8 cellular contexts compared by ENCODE assay signal in genomic region chr6:149749082-149749593, GRCh38. TPM values are rescaled to one million over a fixed set of nuclear protein-coding genes. Genes with fewer than 3 reads are reported as not detected.
DNase-seq lines count a peak whose midpoint lies in the region; ATAC-seq, FAIRE-seq and TF ChIP-seq lines count a peak whose summit lies in the region.
"Not testable (repeated sequence)": the region's sequence is repeated elsewhere in the genome, so short reads cannot be mapped to it uniquely, and the experiment has no call there.

No MANE protein-coding gene starts in this region.

- BruUV-seq in Calu3 (replicated peaks; lab: Mats Ljungman, UMichigan): not testable (repeated sequence)

- not testable (repeated sequence) for H3K27me3 ChIP-seq in NT2/D1 (ENCODE audit: insufficient read depth, insufficient read length); H1 (replicated peaks in 1 of 4; ENCODE audit: control insufficient read depth in 3 of 4, extremely low read depth in 1 of 4, insufficient read depth in 3 of 4, low read length in 3 of 4); neural progenitor cell; thoracic aorta (replicated peaks; ENCODE audit: insufficient read depth)

- H3K4me1 ChIP-seq in NT2/D1 (ENCODE audit: insufficient read depth, insufficient read length); H1 (replicated peaks in 1 of 4; ENCODE audit: control insufficient read depth in 3 of 4, insufficient read depth in 4 of 4, low read length in 3 of 4): not testable (repeated sequence)
- H3K4me1 ChIP-seq in neural progenitor cell: peaks cover 14% of the 10 kb centered on the region
- peaks cover 7 to 33% of the 10 kb centered on the region in 2 donors for H3K4me1 ChIP-seq in thoracic aorta (ENCODE audit: control insufficient read depth in 1 of 2, low read depth in 2 of 2)

- H2BK15ac ChIP-seq in H1 (ENCODE audit: low read length): not testable (repeated sequence)

- H3K14ac ChIP-seq in H1 (ENCODE audit: insufficient read length): not testable (repeated sequence)

- peaks cover 20% of the 10 kb centered on the region for H3F3A ChIP-seq in neural progenitor cell (ENCODE audit: low read depth)

- not testable (repeated sequence) for H2BK20ac ChIP-seq in H1 (ENCODE audit: low read length)

- H3K27me3 Mint-ChIP-seq in Calu3 (ENCODE audit: unreplicated experiment); HFFc6 (ENCODE audit: insufficient read depth); activated naive CD4-positive, alpha-beta T cell treated with anti-CD3 and anti-CD28 coated beads for 36 hours (ENCODE audit: low read depth); neural progenitor cell (ENCODE audit: insufficient read depth, low read depth): not testable (repeated sequence)

- FAIRE-seq in H1 (lab: Jason Lieb, UNC): not testable (repeated sequence)

- peak overlapping the region; percentile 81 for H3K4me3 Mint-ChIP-seq in Calu3 (ENCODE audit: low read depth, unreplicated experiment)
- peak overlapping the region; percentile 93 for H3K4me3 Mint-ChIP-seq in HFFc6
- peak overlapping the region; percentile 86 for H3K4me3 Mint-ChIP-seq in activated naive CD4-positive, alpha-beta T cell treated with anti-CD3 and anti-CD28 coated beads for 36 hours
- H3K4me3 Mint-ChIP-seq in neural progenitor cell: peak overlapping the region; percentile 94

- H2AFZ ChIP-seq in H1 (ENCODE audit: low read length): not testable (repeated sequence)
- H2AFZ ChIP-seq in neural progenitor cell (replicated peaks): peak overlapping the region; percentile 78

- peak overlapping the region; percentile 68 for H4K5ac ChIP-seq in H1 (ENCODE audit: insufficient read length, low read depth, low read length)

- not testable (repeated sequence) for TF ChIP-seq POLR2A in H1 (IDR thresholded peaks at IDR 0.05; ENCODE audit: control extremely low read depth in 1 of 2, low read depth in 2 of 2, low read length in 2 of 2)

- H3K79me2 ChIP-seq in H1 (ENCODE audit: control insufficient read depth in 1 of 2, insufficient read depth in 2 of 2, low read length in 2 of 2) (peaks cover 0 to 54% of the 10 kb centered on the region in 2 experiments), neural progenitor cell (ENCODE audit: low read depth) (peaks cover 67% of the 10 kb centered on the region)

- H3K4me2 ChIP-seq in H1 (ENCODE audit: insufficient read depth in 1 of 2, low read depth in 2 of 2, low read length in 2 of 2) (peak overlapping the region; percentile 75 to 83), neural progenitor cell (peak overlapping the region; percentile 93)

- peaks cover 32% of the 10 kb centered on the region for H3K36me3 Mint-ChIP-seq in Calu3 (ENCODE audit: insufficient read depth, unreplicated experiment)
- H3K36me3 Mint-ChIP-seq in HFFc6 (ENCODE audit: low read depth); activated naive CD4-positive, alpha-beta T cell treated with anti-CD3 and anti-CD28 coated beads for 36 hours (ENCODE audit: low read depth); neural progenitor cell: not testable (repeated sequence)

- WGBS in H1 (ENCODE audit: extremely low coverage in 1 of 2, insufficient coverage in 1 of 2, insufficient read length in 1 of 2, insufficient replicate concordance in 2 of 2, low coverage in 1 of 2, low lambda C conversion rate in 2 of 2, missing lambda C conversion rate in 1 of 2), 2 experiments: 0% methylated on average over 9 of the region's 38 CpGs; no CpG with 5 or more reads in 1 of the 2 experiments

- H3K23ac ChIP-seq in H1 (ENCODE audit: insufficient read length): not testable (repeated sequence)

- DNase-seq in Calu3; HFFc6; NT2/D1 (ENCODE audit: low read depth, low spot score); activated naive CD4-positive, alpha-beta T cell treated with anti-CD3 and anti-CD28 coated beads for 36 hours; H1 (ENCODE audit: low read depth in 1 of 2, low spot score in 2 of 2); neural progenitor cell (ENCODE audit: low spot score); thoracic aorta (ENCODE audit: low spot score): not testable (repeated sequence)

- H3K9ac ChIP-seq in NT2/D1 (ENCODE audit: insufficient read length, low read depth): peak overlapping the region; percentile 61
- peak overlapping the region in 3 of 4 experiments; percentile 45 to 64 (median 55); a peak in 3 of 7 replicates for H3K9ac ChIP-seq in H1 (replicated peaks in 1 of 4; ENCODE audit: extremely low read depth in 1 of 4, low read depth in 3 of 4, low read length in 3 of 4)
- H3K9ac ChIP-seq in neural progenitor cell: not testable (repeated sequence)

- CTCF ChIA-PET in Calu3 (lab: Charles Lee) (interaction anchor here (1.1 kb wide), 1 partner anchor 101 kb away, joined by 3 read pairs; no protein-coding TSS in a partner anchor), H1 (lab: Charles Lee; ENCODE audit: partially characterized antibody) (interaction anchor here (1.0 kb wide), 1 partner anchor 10 kb away, joined by 3 read pairs; no protein-coding TSS in a partner anchor)
- CTCF ChIA-PET in activated naive CD4-positive, alpha-beta T cell treated with anti-CD3 and anti-CD28 coated beads for 36 hours (lab: Charles Lee): not testable (repeated sequence)

- not testable (repeated sequence) for H3K27ac Mint-ChIP-seq in Calu3 (ENCODE audit: unreplicated experiment)
- peak overlapping the region; percentile 87 for H3K27ac Mint-ChIP-seq in HFFc6
- H3K27ac Mint-ChIP-seq in activated naive CD4-positive, alpha-beta T cell treated with anti-CD3 and anti-CD28 coated beads for 36 hours: peak overlapping the region; percentile 80
- peak overlapping the region; percentile 69 for H3K27ac Mint-ChIP-seq in neural progenitor cell

- intact Hi-C loops in Calu3 (cut with micrococcal nuclease; ENCODE audit: unreplicated experiment): not testable (repeated sequence)
- intact Hi-C loops in activated naive CD4-positive, alpha-beta T cell treated with anti-CD3 and anti-CD28 coated beads for 36 hours (cut with micrococcal nuclease): loop anchor here (1.0 to 2.0 kb wide), 5 partner anchors 31 to 256 kb away; partner anchors contain the start of genes GINM1, LATS1, LRP11 and ULBP2

- not testable (repeated sequence) for H3K9me3 ChIP-seq in NT2/D1 (ENCODE audit: insufficient read depth, low read length); H1 (ENCODE audit: insufficient read depth in 2 of 2, low read depth in 1 of 2, low read length in 1 of 2); iPS-18c (ENCODE audit: control insufficient read depth, insufficient read depth, low read length); neural progenitor cell (ENCODE audit: low read depth); thoracic aorta

- peak overlapping the region; percentile 91 for H4K91ac ChIP-seq in H1 (replicated peaks; ENCODE audit: insufficient read length, low read length)

- H2AK5ac ChIP-seq in H1 (ENCODE audit: low read depth, low read length): not testable (repeated sequence)

- H3K36me3 ChIP-seq in NT2/D1 (ENCODE audit: insufficient read depth, insufficient read length, low read length); H1 (ENCODE audit: control insufficient read depth in 2 of 4, insufficient read depth in 4 of 4, low read length in 3 of 4); neural progenitor cell; thoracic aorta: not testable (repeated sequence)

- not testable (repeated sequence) for H3K23me2 ChIP-seq in H1 (ENCODE audit: low read depth, low read length)

- peak; percentile 17 for ATAC-seq in thoracic aorta (ENCODE audit: insufficient number of reproducible peaks, low FRiP score, low read depth)

- not testable (repeated sequence) for H3K4me1 Mint-ChIP-seq in Calu3 (ENCODE audit: low read depth, unreplicated experiment)
- H3K4me1 Mint-ChIP-seq in HFFc6 (ENCODE audit: low read depth) (peaks cover 41% of the 10 kb centered on the region), neural progenitor cell (peaks cover 25% of the 10 kb centered on the region)
- peaks cover 39% of the 10 kb centered on the region for H3K4me1 Mint-ChIP-seq in activated naive CD4-positive, alpha-beta T cell treated with anti-CD3 and anti-CD28 coated beads for 36 hours (ENCODE audit: low read depth)

- peak overlapping the region; percentile 83; the same call in 1 of the 2 replicates for H4K8ac ChIP-seq in H1 (ENCODE audit: extremely low read depth, insufficient read depth, low read length)

- TF ChIP-seq EP300 in H1 (IDR thresholded peaks at IDR 0.05; ENCODE audit: borderline replicate concordance in 1 of 2, low read depth in 2 of 2, low read length in 2 of 2): not testable (repeated sequence)

- H3K4me3 ChIP-seq in NT2/D1 (ENCODE audit: insufficient read length, low read depth) (peak overlapping the region; percentile 34), H1 (ENCODE audit: extremely low read depth in 1 of 4, insufficient read depth in 2 of 4, low read depth in 3 of 4, low read length in 4 of 4) (peak overlapping the region; percentile 47 to 93 (median 60)), iPS-18c (ENCODE audit: insufficient read depth, low read depth, low read length) (peak overlapping the region; percentile 94), neural progenitor cell (peak overlapping the region; percentile 96), thoracic aorta (peak overlapping the region; percentile 94)

- H3K56ac ChIP-seq in H1 (replicated peaks; ENCODE audit: insufficient read length, low read depth, low read length): not testable (repeated sequence)

- H2BK5ac ChIP-seq in H1 (ENCODE audit: low read depth, low read length): not testable (repeated sequence)

- H3K4ac ChIP-seq in H1 (replicated peaks; ENCODE audit: insufficient read length, low read depth, low read length): not testable (repeated sequence)

- H3K9me3 Mint-ChIP-seq in Calu3 (ENCODE audit: low read depth, unreplicated experiment); HFFc6; activated naive CD4-positive, alpha-beta T cell treated with anti-CD3 and anti-CD28 coated beads for 36 hours; neural progenitor cell: not testable (repeated sequence)

- H4K20me1 ChIP-seq in H1 (replicated peaks in 1 of 2; ENCODE audit: control insufficient read depth in 1 of 2, insufficient read depth in 2 of 2, low read length in 2 of 2): not testable (repeated sequence)
- H4K20me1 ChIP-seq in neural progenitor cell (ENCODE audit: low read depth): peaks cover 26% of the 10 kb centered on the region

- POLR2A ChIA-PET in H1 (lab: Charles Lee; ENCODE audit: partially characterized antibody): interaction anchor here (1.2 to 1.8 kb wide), 3 partner anchors 31 to 183 kb away, joined by 3 to 11 read pairs (median 3); partner anchors contain the start of genes GINM1 and LATS1

- TF ChIP-seq RAD21 in H1 (IDR thresholded peaks at IDR 0.05 in 1 of 2, conservative IDR thresholded peaks at IDR 0.05 in 1 of 2; ENCODE audit: low read depth in 2 of 2, low read length in 2 of 2): not testable (repeated sequence)

- H2BK120ac ChIP-seq in H1 (replicated peaks; ENCODE audit: low read depth, low read length): peak overlapping the region; percentile 96

- not testable (repeated sequence) for H2BK12ac ChIP-seq in H1 (ENCODE audit: low read depth, low read length)

- H3K27ac ChIP-seq in H1 (ENCODE audit: low read depth, low read length); neural progenitor cell: not testable (repeated sequence)
- H3K27ac ChIP-seq in thoracic aorta: peak overlapping the region; percentile 84 to 86

- H3K79me1 ChIP-seq in H1 (ENCODE audit: low read depth, low read length): not testable (repeated sequence)

- not testable (repeated sequence) for TF ChIP-seq CTCF in Calu3 (IDR thresholded peaks at IDR 0.05; ENCODE audit: unreplicated experiment); HFFc6 (IDR thresholded peaks at IDR 0.05); H1 (IDR thresholded peaks at IDR 0.05; ENCODE audit: control extremely low read depth in 1 of 3, insufficient read depth in 1 of 3, low read depth in 1 of 3, low read length in 3 of 3); neural progenitor cell (IDR thresholded peaks at IDR 0.05); thoracic aorta (IDR thresholded peaks at IDR 0.05)

- not testable (repeated sequence) for H3K18ac ChIP-seq in H1 (ENCODE audit: extremely low read depth, low read length)

RNA-seq across cellular contexts. Expression of gene PCMT1, which starts 0.4 kb away (rescaled TPM):
- total RNA-seq in Calu3 (2022): 56.8 and 63.4 TPM in 2 replicates
- total RNA-seq in HFFc6 (2021; fragmentation: NEBNext Ultra II Directional; extraction: Animal tissue kit (Norgen Biotek cat#: 25700)): 100 to 1,000 TPM in 5 of 6 experiments, 10 to 100 TPM in 1; 99.7 to 126 (median 112) TPM
- total RNA-seq in activated naive CD4-positive, alpha-beta T cell treated with anti-CD3 and anti-CD28 coated beads for 36 hours: 10 to 100 TPM; 71.9 to 74.5 TPM
- total RNA-seq in H1 (2021; fragmentation: NEBNext Ultra II Directional; extraction: Animal tissue kit (Norgen Biotek cat#: 25700)): 91.3 and 91.4 TPM in 2 replicates
- polyA plus RNA-seq in H1 (2011; rRNA removed): 76.2 and 84.3 TPM in 2 replicates
- 128 TPM for polyA plus RNA-seq in H1 (2011; cell fraction: cytosol; rRNA removed)
- polyA plus RNA-seq in H1 (2011; cell fraction: nucleus; rRNA removed): 51.5 TPM
- polyA plus RNA-seq in H1 (2012, experiment 1 of 2): 72.9 to 102 TPM (median 80.2 TPM) in 4 replicates
- polyA plus RNA-seq in H1 (2012, experiment 2 of 2): 18.3 TPM
- polyA plus RNA-seq in H1 (2013, experiment 1 of 2): 78.2 TPM
- 99.7 TPM for polyA plus RNA-seq in H1 (2013, experiment 2 of 2)
- polyA minus RNA-seq in H1 (2011; rRNA and poly(A)+ RNA removed): 51.8 and 64.9 TPM in 2 replicates
- 31.6 TPM for polyA minus RNA-seq in H1 (2011; cell fraction: cytosol; rRNA and poly(A)+ RNA removed)
- 20.4 TPM for polyA minus RNA-seq in H1 (2011; cell fraction: nucleus; rRNA and poly(A)+ RNA removed)
- total RNA-seq in neural progenitor cell (ENCODE audit: low replicate concordance): 112 and 133 TPM in 2 replicates
- total RNA-seq in thoracic aorta: 10 to 100 TPM; 40.6 to 86.0 TPM

RNA-seq across cellular contexts. Expression of gene NUP43, which starts 2.8 kb away (rescaled TPM):
- total RNA-seq in Calu3 (2022): 38.4 and 42.8 TPM in 2 replicates
- 10 to 100 TPM; 29.6 to 43.3 (median 37.2) TPM for total RNA-seq in HFFc6 (2021; fragmentation: NEBNext Ultra II Directional; extraction: Animal tissue kit (Norgen Biotek cat#: 25700))
- 10 to 100 TPM; 68.1 to 71.9 TPM for total RNA-seq in activated naive CD4-positive, alpha-beta T cell treated with anti-CD3 and anti-CD28 coated beads for 36 hours
- 76.9 and 83.4 TPM in 2 replicates for total RNA-seq in H1 (2021; fragmentation: NEBNext Ultra II Directional; extraction: Animal tissue kit (Norgen Biotek cat#: 25700))
- 19.6 and 25.2 TPM in 2 replicates for polyA plus RNA-seq in H1 (2011; rRNA removed)
- 36.1 TPM for polyA plus RNA-seq in H1 (2011; cell fraction: cytosol; rRNA removed)
- polyA plus RNA-seq in H1 (2011; cell fraction: nucleus; rRNA removed): 25.6 TPM
- polyA plus RNA-seq in H1 (2012, experiment 1 of 2): 36.9 to 67.2 TPM (median 44.6 TPM) in 4 replicates
- 7.4 TPM for polyA plus RNA-seq in H1 (2012, experiment 2 of 2)
- polyA plus RNA-seq in H1 (2013, experiment 1 of 2): 27.6 TPM
- polyA plus RNA-seq in H1 (2013, experiment 2 of 2): 27.2 TPM
- 233 and 272 TPM in 2 replicates for polyA minus RNA-seq in H1 (2011; rRNA and poly(A)+ RNA removed)
- polyA minus RNA-seq in H1 (2011; cell fraction: cytosol; rRNA and poly(A)+ RNA removed): 76.9 TPM
- polyA minus RNA-seq in H1 (2011; cell fraction: nucleus; rRNA and poly(A)+ RNA removed): 35.2 TPM
- total RNA-seq in neural progenitor cell (ENCODE audit: low replicate concordance): 84.5 and 107 TPM in 2 replicates
- total RNA-seq in thoracic aorta: 10 to 100 TPM; 18.3 to 26.7 TPM

RNA-seq across cellular contexts. Expression of gene LATS1, which starts 31.2 kb away (rescaled TPM):
- total RNA-seq in Calu3 (2022) (20.0 and 20.7 TPM in 2 replicates), neural progenitor cell (ENCODE audit: low replicate concordance) (21.1 and 28.0 TPM in 2 replicates), thoracic aorta (10 to 100 TPM; 24.4 to 30.5 TPM)
- total RNA-seq in HFFc6 (2021; fragmentation: NEBNext Ultra II Directional; extraction: Animal tissue kit (Norgen Biotek cat#: 25700)): 10 to 100 TPM; 17.8 to 22.2 (median 20.1) TPM
- total RNA-seq in activated naive CD4-positive, alpha-beta T cell treated with anti-CD3 and anti-CD28 coated beads for 36 hours: 10 to 100 TPM; 18.1 to 19.6 TPM
- total RNA-seq in H1 (2021; fragmentation: NEBNext Ultra II Directional; extraction: Animal tissue kit (Norgen Biotek cat#: 25700)): 20.3 and 21.7 TPM in 2 replicates
- 5.9 and 8.9 TPM in 2 replicates for polyA plus RNA-seq in H1 (2011; rRNA removed)
- 6.2 TPM for polyA plus RNA-seq in H1 (2011; cell fraction: cytosol; rRNA removed)
- polyA plus RNA-seq in H1 (2011; cell fraction: nucleus; rRNA removed): 10.2 TPM
- polyA plus RNA-seq in H1 (2012, experiment 1 of 2): 6.7 to 9.4 TPM (median 8.9 TPM) in 4 replicates
- 0.73 TPM for polyA plus RNA-seq in H1 (2012, experiment 2 of 2)
- polyA plus RNA-seq in H1 (2013, experiment 1 of 2): 9.2 TPM
- polyA plus RNA-seq in H1 (2013, experiment 2 of 2): 8.6 TPM
- polyA minus RNA-seq in H1 (2011; rRNA and poly(A)+ RNA removed): 25.7 and 31.0 TPM in 2 replicates
- 14.0 TPM for polyA minus RNA-seq in H1 (2011; cell fraction: cytosol; rRNA and poly(A)+ RNA removed)
- polyA minus RNA-seq in H1 (2011; cell fraction: nucleus; rRNA and poly(A)+ RNA removed): 46.0 TPM

Comparison
In these comparisons a context has a peak if more than half of its experiments do, and no peak if none do; other contexts are left out.
1. H3K4me3 ChIP-seq: peak in every context shown above with its lines; median percentile 96 in neural progenitor cell; 94 in iPS-18c; 94 in thoracic aorta; 60 in H1; 34 in NT2/D1.